In the genomic region with DNA sequence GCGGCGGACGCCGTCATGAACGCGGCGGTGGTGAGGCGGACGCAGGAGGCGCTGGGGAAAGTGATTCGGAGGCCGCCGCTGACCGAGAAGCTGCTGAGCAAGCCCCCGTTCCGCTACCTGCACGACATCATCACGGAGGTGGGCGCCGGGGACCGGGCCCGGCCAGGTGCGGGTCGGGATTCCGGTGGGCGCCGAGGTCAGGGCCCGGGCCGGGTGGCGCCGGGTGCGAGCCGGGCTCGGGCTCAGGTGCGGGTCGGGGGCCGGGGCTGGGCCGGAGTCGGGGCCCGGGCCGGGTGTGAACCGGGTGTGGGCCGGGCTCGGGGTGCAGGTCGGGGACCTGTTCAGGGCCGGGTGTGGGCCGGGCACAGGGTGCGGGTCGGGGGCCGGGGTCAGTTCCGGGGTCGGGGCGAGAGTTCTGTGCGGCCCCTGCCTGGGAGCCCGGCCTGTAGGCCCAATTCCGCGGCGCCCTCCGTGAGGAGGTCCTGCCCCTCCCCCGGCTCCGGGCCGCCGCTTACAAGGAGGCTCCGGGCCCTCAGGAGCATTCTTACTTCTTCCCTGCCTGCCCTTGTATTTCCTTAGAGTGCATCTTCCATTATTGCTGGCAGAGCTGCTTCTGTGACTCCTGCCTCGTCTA, we compare ENCODE assay signal across 8 cellular contexts. TPM values are rescaled to one million over a fixed set of nuclear protein-coding genes. Genes with fewer than 3 reads are reported as not detected.
DNase-seq lines count a peak whose midpoint lies in the region; ATAC-seq and TF ChIP-seq lines count a peak whose summit lies in the region.

No MANE protein-coding gene starts in this region.

- no peak for TF ChIP-seq POLR2A in ovary (IDR thresholded peaks at IDR 0.05)

- peaks cover 9% of the 10 kb centered on the region for H3K4me1 Mint-ChIP-seq in activated naive CD4-positive, alpha-beta T cell treated with anti-CD3 and anti-CD28 coated beads, Interleukin-2, amount 50 U/mL, for 24 hours

- H3K27me3 ChIP-seq in ovary = no peaks in the 10 kb centered on the region

- H3K4me1 ChIP-seq in ovary (ENCODE audit: insufficient read depth) = peaks cover 9% of the 10 kb centered on the region

- H3K4me3 ChIP-seq in fibroblast of mammary gland (ENCODE audit: control insufficient read depth, low read depth, low read length) (peak overlapping the region; percentile 58), ovary (peak overlapping the region; percentile 87)

- H3K27me3 Mint-ChIP-seq in activated naive CD4-positive, alpha-beta T cell treated with anti-CD3 and anti-CD28 coated beads, Interleukin-2, amount 50 U/mL, for 24 hours = peaks cover 4% of the 10 kb centered on the region

- peak overlapping the region; percentile 45 to 49 for H3K27ac ChIP-seq in ovary

- no peaks in the 10 kb centered on the region for H3K9me3 ChIP-seq in ovary

- WGBS in ovary, 3 donors = 0 to 2% (median 1%) methylated on average over 10 to 65 of the region's 65 CpGs

- intact Hi-C loops in ovary (cut with DNase I) = no loop called here

- no peak for DNase-seq in activated naive CD4-positive, alpha-beta T cell (lab: John Stamatoyannopoulos, UW)
- peak; percentile 6 for DNase-seq in fibroblast of mammary gland (ENCODE audit: low read depth)
- peak in 4 of 5 donors; percentile 20 to 53 (median 38) for DNase-seq in ovary
- DNase-seq in effector CD4-positive, alpha-beta T cell = no peak
- DNase-seq in NK-92 (lab: John Stamatoyannopoulos, UW; ENCODE audit: unreplicated experiment) = no peak

- TF ChIP-seq EP300 in ovary (IDR thresholded peaks at IDR 0.05) = no peak

- H3K36me3 Mint-ChIP-seq in activated naive CD4-positive, alpha-beta T cell treated with anti-CD3 and anti-CD28 coated beads, Interleukin-2, amount 50 U/mL, for 24 hours = no peaks in the 10 kb centered on the region

- peak overlapping the region; percentile 84 for H3K4me3 Mint-ChIP-seq in activated naive CD4-positive, alpha-beta T cell treated with anti-CD3 and anti-CD28 coated beads, Interleukin-2, amount 50 U/mL, for 24 hours

- no peaks in the 10 kb centered on the region for H3K9me3 Mint-ChIP-seq in activated naive CD4-positive, alpha-beta T cell treated with anti-CD3 and anti-CD28 coated beads, Interleukin-2, amount 50 U/mL, for 24 hours

- ATAC-seq in HG02885 (IDR thresholded peaks at IDR 0.05; ENCODE audit: poor library complexity, unreplicated experiment) (peak; percentile 37), SK-N-SH treated with all-trans-retinoic acid at 6 μM for 48 hours (peak; percentile 6)

- no peak for TF ChIP-seq CTCF in fibroblast of mammary gland (conservative IDR thresholded peaks at IDR 0.05; ENCODE audit: control insufficient read depth, insufficient read depth, low read depth, low read length)
- TF ChIP-seq CTCF in ovary (IDR thresholded peaks at IDR 0.05) = no peak

- no peak overlapping the region for H3K27ac Mint-ChIP-seq in activated naive CD4-positive, alpha-beta T cell treated with anti-CD3 and anti-CD28 coated beads, Interleukin-2, amount 50 U/mL, for 24 hours

- no peaks in the 10 kb centered on the region for H3K36me3 ChIP-seq in ovary

TF ChIP-seq in SK-N-SH treated with all-trans-retinoic acid at 6 μM for 48 hours, 23 proteins besides CTCF, POLR2A, EP300 and RAD21:
- TF ChIP-seq TSHZ2 (CRISPR knock-in tag; IDR thresholded peaks at IDR 0.05) = no peak
- no peak for TF ChIP-seq CSDC2 (CRISPR knock-in tag; IDR thresholded peaks at IDR 0.05)
- no peak for TF ChIP-seq OSR1 (CRISPR knock-in tag; IDR thresholded peaks at IDR 0.05)
- TF ChIP-seq, protein P1, sequence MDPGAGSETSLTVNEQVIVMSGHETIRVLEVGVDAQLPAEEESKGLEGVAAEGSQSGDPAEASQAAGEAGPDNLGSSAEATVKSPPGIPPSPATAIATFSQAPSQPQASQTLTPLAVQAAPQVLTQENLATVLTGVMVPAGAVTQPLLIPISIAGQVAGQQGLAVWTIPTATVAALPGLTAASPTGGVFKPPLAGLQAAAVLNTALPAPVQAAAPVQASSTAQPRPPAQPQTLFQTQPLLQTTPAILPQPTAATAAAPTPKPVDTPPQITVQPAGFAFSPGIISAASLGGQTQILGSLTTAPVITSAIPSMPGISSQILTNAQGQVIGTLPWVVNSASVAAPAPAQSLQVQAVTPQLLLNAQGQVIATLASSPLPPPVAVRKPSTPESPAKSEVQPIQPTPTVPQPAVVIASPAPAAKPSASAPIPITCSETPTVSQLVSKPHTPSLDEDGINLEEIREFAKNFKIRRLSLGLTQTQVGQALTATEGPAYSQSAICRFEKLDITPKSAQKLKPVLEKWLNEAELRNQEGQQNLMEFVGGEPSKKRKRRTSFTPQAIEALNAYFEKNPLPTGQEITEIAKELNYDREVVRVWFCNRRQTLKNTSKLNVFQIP (CRISPR knock-in tag; IDR thresholded peaks at IDR 0.05; ENCODE audit: borderline replicate concordance, low read depth) = no peak
- no peak for TF ChIP-seq TCF4 (CRISPR knock-in tag; IDR thresholded peaks at IDR 0.05; ENCODE audit: borderline replicate concordance)
- no peak for TF ChIP-seq BACH2 (CRISPR knock-in tag; IDR thresholded peaks at IDR 0.05; ENCODE audit: borderline replicate concordance)
- TF ChIP-seq ARNTL (CRISPR knock-in tag; IDR thresholded peaks at IDR 0.05; ENCODE audit: borderline replicate concordance, low read depth) = no peak
- TF ChIP-seq, protein P2, sequence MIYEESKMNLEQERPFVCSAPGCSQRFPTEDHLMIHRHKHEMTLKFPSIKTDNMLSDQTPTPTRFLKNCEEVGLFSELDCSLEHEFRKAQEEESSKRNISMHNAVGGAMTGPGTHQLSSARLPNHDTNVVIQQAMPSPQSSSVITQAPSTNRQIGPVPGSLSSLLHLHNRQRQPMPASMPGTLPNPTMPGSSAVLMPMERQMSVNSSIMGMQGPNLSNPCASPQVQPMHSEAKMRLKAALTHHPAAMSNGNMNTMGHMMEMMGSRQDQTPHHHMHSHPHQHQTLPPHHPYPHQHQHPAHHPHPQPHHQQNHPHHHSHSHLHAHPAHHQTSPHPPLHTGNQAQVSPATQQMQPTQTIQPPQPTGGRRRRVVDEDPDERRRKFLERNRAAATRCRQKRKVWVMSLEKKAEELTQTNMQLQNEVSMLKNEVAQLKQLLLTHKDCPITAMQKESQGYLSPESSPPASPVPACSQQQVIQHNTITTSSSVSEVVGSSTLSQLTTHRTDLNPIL (CRISPR knock-in tag; IDR thresholded peaks at IDR 0.05; ENCODE audit: low read depth) = no peak
- TF ChIP-seq ZNF70 (CRISPR knock-in tag; IDR thresholded peaks at IDR 0.05) = no peak
- TF ChIP-seq PPARA (CRISPR knock-in tag; IDR thresholded peaks at IDR 0.05; ENCODE audit: borderline replicate concordance) = no peak
- TF ChIP-seq TOX (CRISPR knock-in tag; IDR thresholded peaks at IDR 0.05; ENCODE audit: borderline replicate concordance) = no peak
- TF ChIP-seq ZFP3 (CRISPR knock-in tag; IDR thresholded peaks at IDR 0.05) = no peak
- TF ChIP-seq ESRRG (CRISPR knock-in tag; IDR thresholded peaks at IDR 0.05) = no peak
- no peak for TF ChIP-seq GLIS3 (CRISPR knock-in tag; IDR thresholded peaks at IDR 0.05)
TF ChIP-seq in SK-N-SH treated with all-trans-retinoic acid at 6 μM for 48 hours: peak in this region for 0.

RNA-seq across cellular contexts. Expression of gene TRAF3IP1, which starts 0.4 kb away (rescaled TPM):
- total RNA-seq in ovary = 10 to 100 TPM in 6 of 7 donors, 1 to 10 TPM in 1; 7.0 to 29.2 (median 19.9) TPM
- 10 to 100 TPM in 1 of 2 donors, 1 to 10 TPM in 1; 8.5 to 17.0 TPM for polyA plus RNA-seq in ovary

RNA-seq across cellular contexts. Expression of gene PER2, which starts 32.4 kb away (rescaled TPM):
- total RNA-seq in ovary = 10 to 100 TPM in 6 of 7 donors, 1 to 10 TPM in 1; 9.9 to 34.5 (median 27.4) TPM
- polyA plus RNA-seq in ovary = 1 to 10 TPM; 8.1 to 8.5 TPM

Comparison
In these comparisons a context has a peak if more than half of its experiments do, and no peak if none do; other contexts are left out.
1. DNase-seq: peak in fibroblast of mammary gland (single experiment) and ovary (4 of 5); none in activated naive CD4-positive, alpha-beta T cell (0 of 4), effector CD4-positive, alpha-beta T cell (single experiment) and NK-92 (single experiment).